ENCODE assay signal across 34 cellular contexts in genomic region chr17:63413128-63413527, GRCh38.
"Had no signal": no experiment of that assay in that cellular context is flagged by ENCODE, and none has a peak within 500 bp of the region (broad histone marks: within the 10 kb centered on the region; RNA-seq: fewer than 3 reads in every experiment).

No MANE protein-coding gene starts in this region.

- H3K4me3 ChIP-seq: MG63 had no signal

- H3K27me3 ChIP-seq: MG63 had no signal

- H3K9me3 ChIP-seq: MG63 had no signal

- DNase-seq: Karpas-422, Kasumi-1, MG63, MM.1S, MV-4-11, NCI-H1048, NCI-H1092, NCI-H1092 treated with DMSO at 0.1 percent for 48 hours, NCI-H1105, NCI-H1105 treated with DMSO at 0.1 percent for 48 hours, NCI-H1417, NCI-H1417 treated with DMSO at 0.1 percent for 48 hours, NCI-H1436, NCI-H1436 treated with DMSO at 0.1 percent for 48 hours, NCI-H146, NCI-H1694, NCI-H1694 treated with DMSO at 0.1 percent for 48 hours, NCI-H187, NCI-H187 treated with DMSO at 0.1 percent for 48 hours, NCI-H1930, NCI-H2029, NCI-H2029 treated with DMSO at 0.1 percent for 48 hours, NCI-H2081, NCI-H2081 treated with DMSO at 0.1 percent for 48 hours, NCI-H2107, NCI-H2171, NCI-H2171 treated with DMSO at 0.1 percent for 48 hours, NCI-H2227 treated with DMSO at 0.1 percent for 48 hours, NCI-H226, NCI-H345, NCI-H446, NCI-H446 treated with DMSO at 0.1 percent for 48 hours, NCI-H510A, NCI-H510A treated with DMSO at 0.1 percent for 48 hours had no signal
